ENCODE assay signal across 1 cellular context in the genomic region with DNA sequence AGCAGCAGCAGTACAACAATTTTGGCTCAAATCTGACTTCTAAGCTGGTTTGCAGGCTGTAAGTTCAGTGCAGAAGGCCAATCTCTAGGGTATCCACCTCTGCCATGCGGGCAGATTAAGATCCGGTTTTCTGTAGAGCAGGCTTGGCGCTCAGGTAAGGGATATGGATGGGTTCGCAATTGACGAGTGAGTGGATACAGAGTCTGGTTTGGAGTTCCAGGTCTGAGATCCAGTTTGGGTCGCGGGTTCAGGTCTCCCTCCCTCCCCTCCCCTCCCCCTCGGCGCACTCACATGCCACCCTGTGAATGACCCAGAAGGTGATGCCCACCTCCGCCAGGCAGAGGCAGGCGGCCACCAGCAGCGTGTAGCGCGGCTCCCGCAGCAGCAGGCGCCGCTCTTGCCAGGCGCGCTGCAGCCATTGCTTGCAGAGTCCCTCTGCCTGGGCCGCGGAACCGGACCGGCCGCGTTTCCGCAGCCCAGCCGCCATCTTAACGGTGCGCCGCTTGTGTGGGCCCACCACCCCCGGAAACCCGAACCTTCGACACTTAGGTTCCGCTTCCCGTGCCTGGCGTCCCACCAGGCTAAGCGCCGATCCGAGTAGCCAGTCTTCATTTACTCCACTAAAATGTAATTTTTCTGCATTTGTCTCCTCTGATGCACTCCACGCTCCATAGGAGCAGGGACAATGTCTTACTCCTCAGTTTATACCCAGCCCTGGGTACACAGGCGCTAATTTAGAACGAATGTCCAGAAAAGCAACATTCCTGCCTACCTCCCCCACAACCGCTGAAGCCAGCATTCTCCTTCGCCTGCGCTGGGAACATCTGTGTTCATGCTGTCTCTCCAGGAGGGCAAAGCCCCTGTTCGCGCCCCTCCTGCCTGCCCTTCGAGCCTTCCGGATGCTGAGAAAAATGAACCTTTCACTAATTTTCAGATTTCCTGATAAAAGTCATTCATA.
A peak's percentile ranks its signal among the peaks of the same experiment; 100 is the strongest.
TF ChIP-seq lines count a peak whose summit lies in the region.

ALG3 (minus strand) TSS at position 509 of the 958 bp plus-strand sequence; CDS start at position 487, 22 bp downstream.

TF ChIP-seq in K562, 482 proteins besides CTCF, POLR2A, EP300 and RAD21 (continued from another document and continues in another):
- TF ChIP-seq STAT6 (CRISPR knock-in tag; IDR thresholded peaks at IDR 0.05) (no peak; the same call in 1 of the 2 replicates), ZNF146 (CRISPR knock-in tag; IDR thresholded peaks at IDR 0.05; ENCODE audit: unreplicated experiment) (peak; percentile 25), NR2C1 (IDR thresholded peaks at IDR 0.05) (0 out of 2 replicates have a peak, but pooled peaks have one; percentile 21), NR2C1 (tag; IDR thresholded peaks at IDR 0.05) (0 out of 2 replicates have a peak, but pooled peaks have one; percentile 34), BHLHE40 (IDR thresholded peaks at IDR 0.05; ENCODE audit: low read length) (peak; percentile 66), FUS (optimal IDR thresholded peaks at IDR 0.05; ENCODE audit: low read depth, low read length) (peak; percentile 35), WHSC1 (IDR thresholded peaks at IDR 0.05; ENCODE audit: low read length) (no peak), HNRNPH1 (optimal IDR thresholded peaks at IDR 0.05; ENCODE audit: low read depth, low read length) (no peak), GTF3C2 (IDR thresholded peaks at IDR 0.05; ENCODE audit: borderline replicate concordance, extremely low read depth, insufficient read length) (no peak), MTA2 (IDR thresholded peaks at IDR 0.05; ENCODE audit: low read depth) (no peak), PPARD (CRISPR knock-in tag; IDR thresholded peaks at IDR 0.05) (no peak), ZNF253 (CRISPR knock-in tag; conservative IDR thresholded peaks at IDR 0.05) (no peak), TRIM25 (IDR thresholded peaks at IDR 0.05; ENCODE audit: borderline replicate concordance) (no peak), SOX6 (IDR thresholded peaks at IDR 0.05) (no peak)
- TF ChIP-seq, protein P1, sequence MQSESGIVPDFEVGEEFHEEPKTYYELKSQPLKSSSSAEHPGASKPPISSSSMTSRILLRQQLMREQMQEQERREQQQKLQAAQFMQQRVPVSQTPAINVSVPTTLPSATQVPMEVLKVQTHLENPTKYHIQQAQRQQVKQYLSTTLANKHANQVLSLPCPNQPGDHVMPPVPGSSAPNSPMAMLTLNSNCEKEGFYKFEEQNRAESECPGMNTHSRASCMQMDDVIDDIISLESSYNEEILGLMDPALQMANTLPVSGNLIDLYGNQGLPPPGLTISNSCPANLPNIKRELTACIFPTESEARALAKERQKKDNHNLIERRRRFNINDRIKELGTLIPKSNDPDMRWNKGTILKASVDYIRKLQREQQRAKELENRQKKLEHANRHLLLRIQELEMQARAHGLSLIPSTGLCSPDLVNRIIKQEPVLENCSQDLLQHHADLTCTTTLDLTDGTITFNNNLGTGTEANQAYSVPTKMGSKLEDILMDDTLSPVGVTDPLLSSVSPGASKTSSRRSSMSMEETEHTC (IDR thresholded peaks at IDR 0.05): no peak
- TF ChIP-seq, protein P2, sequence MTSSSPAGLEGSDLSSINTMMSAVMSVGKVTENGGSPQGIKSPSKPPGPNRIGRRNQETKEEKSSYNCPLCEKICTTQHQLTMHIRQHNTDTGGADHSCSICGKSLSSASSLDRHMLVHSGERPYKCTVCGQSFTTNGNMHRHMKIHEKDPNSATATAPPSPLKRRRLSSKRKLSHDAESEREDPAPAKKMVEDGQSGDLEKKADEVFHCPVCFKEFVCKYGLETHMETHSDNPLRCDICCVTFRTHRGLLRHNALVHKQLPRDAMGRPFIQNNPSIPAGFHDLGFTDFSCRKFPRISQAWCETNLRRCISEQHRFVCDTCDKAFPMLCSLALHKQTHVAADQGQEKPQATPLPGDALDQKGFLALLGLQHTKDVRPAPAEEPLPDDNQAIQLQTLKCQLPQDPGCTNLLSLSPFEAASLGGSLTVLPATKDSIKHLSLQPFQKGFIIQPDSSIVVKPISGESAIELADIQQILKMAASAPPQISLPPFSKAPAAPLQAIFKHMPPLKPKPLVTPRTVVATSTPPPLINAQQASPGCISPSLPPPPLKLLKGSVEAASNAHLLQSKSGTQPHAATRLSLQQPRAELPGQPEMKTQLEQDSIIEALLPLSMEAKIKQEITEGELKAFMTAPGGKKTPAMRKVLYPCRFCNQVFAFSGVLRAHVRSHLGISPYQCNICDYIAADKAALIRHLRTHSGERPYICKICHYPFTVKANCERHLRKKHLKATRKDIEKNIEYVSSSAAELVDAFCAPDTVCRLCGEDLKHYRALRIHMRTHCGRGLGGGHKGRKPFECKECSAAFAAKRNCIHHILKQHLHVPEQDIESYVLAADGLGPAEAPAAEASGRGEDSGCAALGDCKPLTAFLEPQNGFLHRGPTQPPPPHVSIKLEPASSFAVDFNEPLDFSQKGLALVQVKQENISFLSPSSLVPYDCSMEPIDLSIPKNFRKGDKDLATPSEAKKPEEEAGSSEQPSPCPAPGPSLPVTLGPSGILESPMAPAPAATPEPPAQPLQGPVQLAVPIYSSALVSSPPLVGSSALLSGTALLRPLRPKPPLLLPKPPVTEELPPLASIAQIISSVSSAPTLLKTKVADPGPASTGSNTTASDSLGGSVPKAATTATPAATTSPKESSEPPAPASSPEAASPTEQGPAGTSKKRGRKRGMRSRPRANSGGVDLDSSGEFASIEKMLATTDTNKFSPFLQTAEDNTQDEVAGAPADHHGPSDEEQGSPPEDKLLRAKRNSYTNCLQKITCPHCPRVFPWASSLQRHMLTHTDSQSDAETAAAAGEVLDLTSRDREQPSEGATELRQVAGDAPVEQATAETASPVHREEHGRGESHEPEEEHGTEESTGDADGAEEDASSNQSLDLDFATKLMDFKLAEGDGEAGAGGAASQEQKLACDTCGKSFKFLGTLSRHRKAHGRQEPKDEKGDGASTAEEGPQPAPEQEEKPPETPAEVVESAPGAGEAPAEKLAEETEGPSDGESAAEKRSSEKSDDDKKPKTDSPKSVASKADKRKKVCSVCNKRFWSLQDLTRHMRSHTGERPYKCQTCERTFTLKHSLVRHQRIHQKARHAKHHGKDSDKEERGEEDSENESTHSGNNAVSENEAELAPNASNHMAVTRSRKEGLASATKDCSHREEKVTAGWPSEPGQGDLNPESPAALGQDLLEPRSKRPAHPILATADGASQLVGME (CRISPR knock-in tag; IDR thresholded peaks at IDR 0.05): 0 out of 2 replicates have a peak, but pooled peaks have one; percentile 76
- TF ChIP-seq, protein P3, sequence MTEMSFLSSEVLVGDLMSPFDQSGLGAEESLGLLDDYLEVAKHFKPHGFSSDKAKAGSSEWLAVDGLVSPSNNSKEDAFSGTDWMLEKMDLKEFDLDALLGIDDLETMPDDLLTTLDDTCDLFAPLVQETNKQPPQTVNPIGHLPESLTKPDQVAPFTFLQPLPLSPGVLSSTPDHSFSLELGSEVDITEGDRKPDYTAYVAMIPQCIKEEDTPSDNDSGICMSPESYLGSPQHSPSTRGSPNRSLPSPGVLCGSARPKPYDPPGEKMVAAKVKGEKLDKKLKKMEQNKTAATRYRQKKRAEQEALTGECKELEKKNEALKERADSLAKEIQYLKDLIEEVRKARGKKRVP (CRISPR knock-in tag; IDR thresholded peaks at IDR 0.05): no peak; the same call in 1 of the 2 replicates
- TF ChIP-seq, protein P4, sequence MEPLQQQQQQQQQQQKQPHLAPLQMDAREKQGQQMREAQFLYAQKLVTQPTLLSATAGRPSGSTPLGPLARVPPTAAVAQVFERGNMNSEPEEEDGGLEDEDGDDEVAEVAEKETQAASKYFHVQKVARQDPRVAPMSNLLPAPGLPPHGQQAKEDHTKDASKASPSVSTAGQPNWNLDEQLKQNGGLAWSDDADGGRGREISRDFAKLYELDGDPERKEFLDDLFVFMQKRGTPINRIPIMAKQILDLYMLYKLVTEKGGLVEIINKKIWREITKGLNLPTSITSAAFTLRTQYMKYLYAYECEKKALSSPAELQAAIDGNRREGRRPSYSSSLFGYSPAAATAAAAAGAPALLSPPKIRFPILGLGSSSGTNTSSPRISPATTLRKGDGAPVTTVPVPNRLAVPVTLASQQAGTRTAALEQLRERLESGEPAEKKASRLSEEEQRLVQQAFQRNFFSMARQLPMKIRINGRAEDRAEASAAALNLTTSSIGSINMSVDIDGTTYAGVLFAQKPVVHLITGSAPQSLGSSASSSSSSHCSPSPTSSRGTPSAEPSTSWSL (CRISPR knock-in tag; IDR thresholded peaks at IDR 0.05; ENCODE audit: borderline replicate concordance): 0 out of 2 replicates have a peak, but pooled peaks have one; percentile 59
